Comparison of ENCODE assay signal across 1 cellular context in genomic region chr11:62108971-62109391, GRCh38.
A peak's percentile ranks its signal among the peaks of the same experiment; 100 is the strongest.
TF ChIP-seq lines count a peak whose summit lies in the region.

No MANE protein-coding gene starts in this region.

TF ChIP-seq in K562, 482 proteins besides CTCF, POLR2A, EP300 and RAD21 (continued from another document and continues in another):
- TF ChIP-seq ZBTB26 (CRISPR knock-in tag; IDR thresholded peaks at IDR 0.05): no peak
- TF ChIP-seq ZNF609 (CRISPR knock-in tag; IDR thresholded peaks at IDR 0.05; ENCODE audit: borderline replicate concordance): no peak
- TF ChIP-seq DPF2 (IDR thresholded peaks at IDR 0.05): no peak
- peak in 1 of 2 experiments; percentile 91; a peak in 2 of 4 replicates for TF ChIP-seq HDAC1 (IDR thresholded peaks at IDR 0.05)
- no peak for TF ChIP-seq POLR3A (IDR thresholded peaks at IDR 0.05; ENCODE audit: borderline replicate concordance, extremely low read depth, insufficient read depth, insufficient read length)
- TF ChIP-seq TAF15 (IDR thresholded peaks at IDR 0.05; ENCODE audit: low read depth, low read length): no peak
- peak; percentile 31; the same call in 1 of the 2 replicates for TF ChIP-seq GABPB1 (CRISPR knock-in tag; IDR thresholded peaks at IDR 0.05)
- TF ChIP-seq ARID1B (IDR thresholded peaks at IDR 0.05): peak; percentile 37; the same call in 1 of the 2 replicates
- TF ChIP-seq IRF9 (tag; IDR thresholded peaks at IDR 0.05): no peak
- TF ChIP-seq VEZF1 (CRISPR knock-in tag; IDR thresholded peaks at IDR 0.05): 0 out of 2 replicates have a peak, but pooled peaks have one; percentile 27
- TF ChIP-seq ZBTB34 (CRISPR knock-in tag; IDR thresholded peaks at IDR 0.05): no peak
- TF ChIP-seq JUN (IDR thresholded peaks at IDR 0.05; ENCODE audit: borderline replicate concordance, low read depth, low read length): peak; percentile 9; the same call in 1 of the 2 replicates
- no peak for TF ChIP-seq JUN (CRISPR knock-in tag; IDR thresholded peaks at IDR 0.05; ENCODE audit: borderline replicate concordance)
- TF ChIP-seq KDM1A (IDR thresholded peaks at IDR 0.05): peak; percentile 98 to 99
- peak; percentile 68 for TF ChIP-seq CBFA2T2 (conservative IDR thresholded peaks at IDR 0.05)
- TF ChIP-seq MTA3 (IDR thresholded peaks at IDR 0.05; ENCODE audit: borderline replicate concordance): no peak
- no peak for TF ChIP-seq TSHZ1 (CRISPR knock-in tag; IDR thresholded peaks at IDR 0.05)
- TF ChIP-seq ZNF318 (IDR thresholded peaks at IDR 0.05; ENCODE audit: borderline replicate concordance in 1 of 2, low read depth in 1 of 2): no peak
- peak; percentile 85 for TF ChIP-seq TEAD4 (IDR thresholded peaks at IDR 0.05; ENCODE audit: low read length)
- no peak for TF ChIP-seq TEAD4 (CRISPR knock-in tag; IDR thresholded peaks at IDR 0.05; ENCODE audit: borderline replicate concordance)
- TF ChIP-seq HES1 (IDR thresholded peaks at IDR 0.05; ENCODE audit: low read depth): peak; percentile 31; the same call in 1 of the 2 replicates
- TF ChIP-seq CREB1 (IDR thresholded peaks at IDR 0.05): 0 out of 2 replicates have a peak, but pooled peaks have one; percentile 15
- no peak; the same call in 1 of the 2 replicates for TF ChIP-seq CREB1 (CRISPR knock-in tag; IDR thresholded peaks at IDR 0.05)
- TF ChIP-seq ZNF239 (CRISPR knock-in tag; IDR thresholded peaks at IDR 0.05): no peak
- TF ChIP-seq ZNF165 (CRISPR knock-in tag; IDR thresholded peaks at IDR 0.05; ENCODE audit: borderline replicate concordance): no peak
- TF ChIP-seq HNRNPUL1 (IDR thresholded peaks at IDR 0.05; ENCODE audit: low read length): no peak
- TF ChIP-seq MLLT1 (IDR thresholded peaks at IDR 0.05): peak in 1 of 2 experiments; percentile 78; a peak in 1 of 4 replicates
- no peak for TF ChIP-seq NRF1 (conservative IDR thresholded peaks at IDR 0.05 in 1 of 2, IDR thresholded peaks at IDR 0.05 in 1 of 2)
